22 cellular contexts compared by ENCODE assay signal in the genomic region with DNA sequence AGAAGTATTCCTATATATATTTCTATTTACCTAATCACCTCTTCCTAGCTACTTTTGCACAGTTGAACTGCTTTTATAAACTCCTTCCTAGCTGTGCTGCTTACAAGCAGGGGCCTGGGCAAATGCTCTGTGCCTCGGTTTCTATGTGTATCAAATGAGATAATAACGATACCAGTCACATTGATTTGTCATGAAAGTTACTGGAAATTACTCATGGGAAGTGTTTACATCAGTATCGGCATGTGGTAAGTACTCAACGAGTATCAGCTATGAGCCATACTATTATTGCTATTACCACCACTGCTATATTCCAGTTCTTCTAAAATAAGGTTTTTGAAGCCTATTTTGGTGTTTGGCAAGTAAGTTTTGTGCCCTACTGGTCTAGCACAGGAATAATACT. TPM values are rescaled to one million over a fixed set of nuclear protein-coding genes. Genes with fewer than 3 reads are reported as not detected.
A peak's percentile ranks its signal among the peaks of the same experiment; 100 is the strongest.
DNase-seq lines count a peak whose midpoint lies in the region; ATAC-seq and TF ChIP-seq lines count a peak whose summit lies in the region.
"Had no signal": no experiment of that assay in that cellular context is flagged by ENCODE, and none has a peak within 500 bp of the region (broad histone marks: within the 10 kb centered on the region; RNA-seq: fewer than 3 reads in every experiment).

No MANE protein-coding gene starts in this region.

- H3K36me3 Mint-ChIP-seq in neural progenitor cell (peaks cover 2% of the 10 kb centered on the region), T-helper 17 cell (ENCODE audit: low read depth) (peaks cover 1% of the 10 kb centered on the region)

- peak overlapping the region; percentile 79 for H3K4me2 ChIP-seq in PC-9
- no peak overlapping the region for H3K4me2 ChIP-seq in neural progenitor cell
- H3K4me2 ChIP-seq: hepatocyte had no signal

- BruUV-seq in PC-9 (replicated peaks; lab: Mats Ljungman, UMichigan), result no TSS peak

- peaks cover 9% of the 10 kb centered on the region for H3K9me3 ChIP-seq in PC-9 (ENCODE audit: insufficient read depth, low read depth)
- no peaks in the 10 kb centered on the region for H3K9me3 ChIP-seq in esophagus squamous epithelium
- H3K9me3 ChIP-seq in neural progenitor cell (ENCODE audit: low read depth), result no peaks in the 10 kb centered on the region
- no peaks in the 10 kb centered on the region for H3K9me3 ChIP-seq in T-helper 17 cell (ENCODE audit: control insufficient read depth, low read length, poor library complexity, severe bottlenecking)
- H3K9me3 ChIP-seq: neutrophil, tibial artery had no signal

- H3K9me2 ChIP-seq in PC-9 (ENCODE audit: insufficient read depth), result no peaks in the 10 kb centered on the region

- H3K27me3 Mint-ChIP-seq in neural progenitor cell (ENCODE audit: insufficient read depth, low read depth), result peaks cover 3% of the 10 kb centered on the region
- H3K27me3 Mint-ChIP-seq in T-helper 17 cell, result peaks cover 63% of the 10 kb centered on the region

- H3K27ac ChIP-seq in PC-9, result peak overlapping the region; percentile 93
- H3K27ac ChIP-seq in esophagus squamous epithelium, result peak overlapping the region in 3 of 4 donors; percentile 74 to 88 (median 88)
- no peak overlapping the region for H3K27ac ChIP-seq in neural progenitor cell
- H3K27ac ChIP-seq: hepatocyte, neutrophil, RWPE1 had no signal

- H3K27me3 ChIP-seq in PC-9 (ENCODE audit: insufficient read depth, low read depth) (no peaks in the 10 kb centered on the region), esophagus squamous epithelium (peaks cover 0 to 15% (median 0%) of the 10 kb centered on the region in 4 donors), neural progenitor cell (peaks cover 27% of the 10 kb centered on the region)
- H3K27me3 ChIP-seq: tibial artery had no signal

- H3K27ac Mint-ChIP-seq in neural progenitor cell (peak overlapping the region; percentile 86), T-helper 17 cell (no peak overlapping the region)
- H3K27ac Mint-ChIP-seq: activated CD4-positive, alpha-beta T cell treated with anti-CD3 and anti-CD28 coated beads, Interleukin-2, amount 10 ng/mL, durations not matched to agents 24 days and 14 days had no signal

- intact Hi-C loops in PC-9 (cut with micrococcal nuclease; ENCODE audit: unreplicated experiment) (no loop called here), esophagus squamous epithelium (cut with DNase I) (no loop called here)

- H3K4me1 ChIP-seq in PC-9 (replicated peaks; ENCODE audit: insufficient read depth) (peaks cover 69% of the 10 kb centered on the region), esophagus squamous epithelium (peaks cover 2 to 55% (median 6%) of the 10 kb centered on the region in 3 donors), neural progenitor cell (peaks cover 6% of the 10 kb centered on the region)

- peak overlapping the region; percentile 25 for H3K4me3 ChIP-seq in AG10803 (ENCODE audit: low read length)
- H3K4me3 ChIP-seq in PC-9, result peak overlapping the region; percentile 70; the same call in 1 of the 2 replicates
- peak overlapping the region in 2 of 4 donors; percentile 7 to 30 for H3K4me3 ChIP-seq in esophagus squamous epithelium
- H3K4me3 ChIP-seq in neural progenitor cell, result no peak overlapping the region
- H3K4me3 ChIP-seq: hepatocyte, tibial artery had no signal

- H3F3A ChIP-seq in PC-9 (ENCODE audit: insufficient read depth, low read depth) (peaks cover 36% of the 10 kb centered on the region), neural progenitor cell (ENCODE audit: low read depth) (no peaks in the 10 kb centered on the region)

- CTCF ChIA-PET in PC-9 (lab: Charles Lee), result no interaction called here

- H2AFZ ChIP-seq in PC-9 (no peak overlapping the region), neural progenitor cell (replicated peaks) (no peak overlapping the region)
- H2AFZ ChIP-seq: hepatocyte had no signal

- DNase-seq in AG10803 (ENCODE audit: low read depth), result peak; percentile 48
- no peak for DNase-seq in PC-9
- no peak for DNase-seq in esophagus squamous epithelium (lab: John Stamatoyannopoulos, UW)
- no peak for DNase-seq in neural progenitor cell (ENCODE audit: low spot score)
- no peak for DNase-seq in D341Med (ENCODE audit: low spot score)
- DNase-seq in GF-D8 (lab: John Stamatoyannopoulos, UW), result no peak
- DNase-seq in T-helper 17 cell, result no peak
- DNase-seq in NCI-H128 (lab: John Stamatoyannopoulos, UW; ENCODE audit: unreplicated experiment), result no peak
- DNase-seq: ACHN; activated CD4-positive, alpha-beta T cell treated with anti-CD3 and anti-CD28 coated beads, Interleukin-2, amount 10 ng/mL, durations not matched to agents 24 days and 14 days; activated naive CD4-positive, alpha-beta T cell treated with Interleukin-2 at 50 U/mL for 16 hours; aorta; DMS53; GOT3; midbrain; NCI-H187; NCI-H446; NK-92 treated with Interleukin-12 subunit alpha and Interleukin-12 subunit beta, amount 100 ng/mL, for 24 hours; tibial artery had no signal

- H3K4me3 Mint-ChIP-seq in neural progenitor cell, result no peak overlapping the region
- no peak overlapping the region for H3K4me3 Mint-ChIP-seq in T-helper 17 cell
- H3K4me3 Mint-ChIP-seq: activated CD4-positive, alpha-beta T cell treated with anti-CD3 and anti-CD28 coated beads, Interleukin-2, amount 10 ng/mL, durations not matched to agents 24 days and 14 days had no signal

- TF ChIP-seq CTCF in AG10803 (conservative IDR thresholded peaks at IDR 0.05; ENCODE audit: low read length) (no peak), PC-9 (conservative IDR thresholded peaks at IDR 0.05) (no peak), esophagus squamous epithelium (IDR thresholded peaks at IDR 0.05) (no peak), neural progenitor cell (IDR thresholded peaks at IDR 0.05) (no peak)

- H3K79me2 ChIP-seq in PC-9 (ENCODE audit: low read depth), result peaks cover 99% of the 10 kb centered on the region
- H3K79me2 ChIP-seq in neural progenitor cell (ENCODE audit: low read depth), result no peaks in the 10 kb centered on the region

- H3K9me3 Mint-ChIP-seq in neural progenitor cell, result no peaks in the 10 kb centered on the region
- H3K9me3 Mint-ChIP-seq: activated CD4-positive, alpha-beta T cell treated with anti-CD3 and anti-CD28 coated beads, Interleukin-2, amount 10 ng/mL, durations not matched to agents 24 days and 14 days had no signal

- 60 to 62% methylated on average over 4 of the region's 4 CpGs for WGBS in esophagus squamous epithelium, 2 donors

- H3K4me1 Mint-ChIP-seq in neural progenitor cell, result peaks cover 16% of the 10 kb centered on the region
- peaks cover 9% of the 10 kb centered on the region for H3K4me1 Mint-ChIP-seq in T-helper 17 cell

- H3K9ac ChIP-seq in neural progenitor cell, result no peak overlapping the region

- no peaks in the 10 kb centered on the region; the same call in 1 of the 2 replicates for H4K20me1 ChIP-seq in PC-9 (ENCODE audit: insufficient read depth)
- H4K20me1 ChIP-seq in neural progenitor cell (ENCODE audit: low read depth), result no peaks in the 10 kb centered on the region

- H3K36me3 ChIP-seq in PC-9 (ENCODE audit: low read depth) (peaks cover 79% of the 10 kb centered on the region), esophagus squamous epithelium (no peaks in the 10 kb centered on the region), neural progenitor cell (no peaks in the 10 kb centered on the region)
- H3K36me3 ChIP-seq: neutrophil, tibial artery had no signal

- POLR2A ChIA-PET in PC-9 (lab: Charles Lee; ENCODE audit: unreplicated experiment), result no interaction called here

- TF ChIP-seq POLR2A in esophagus squamous epithelium (IDR thresholded peaks at IDR 0.05), result no peak

- ATAC-seq in T-helper 17 cell, result no peak

RNA-seq across cellular contexts. Expression of gene LAMA4, which starts 4.9 kb away (rescaled TPM):
- total RNA-seq in PC-9 (2021) (58.3 and 91.0 TPM in 2 replicates), esophagus squamous epithelium (100 to 1,000 TPM in 1 of 4 donors, 10 to 100 TPM in 1, 1 to 10 TPM in 2; 8.1 to 116 (median 19.0) TPM), neural progenitor cell (ENCODE audit: low replicate concordance) (0.50 and 0.56 TPM in 2 replicates), T-helper 17 cell (not detected)
- total RNA-seq: activated CD4-positive, alpha-beta T cell treated with anti-CD3 and anti-CD28 coated beads, Interleukin-2, amount 10 ng/mL, durations not matched to agents 24 days and 14 days had no signal
